ENCODE assay signal across 28 cellular contexts in genomic region chr13:79830945-79831344, GRCh38.
"Had no signal": no experiment of that assay in that cellular context is flagged by ENCODE, and none has a peak within 500 bp of the region (broad histone marks: within the 10 kb centered on the region; RNA-seq: fewer than 3 reads in every experiment).

No MANE protein-coding gene starts in this region.

- H3K4me1 Mint-ChIP-seq: naive B cell; natural killer cell; stimulated activated naive B cell treated with anti-CD40 and anti-IgM and Interleukin-4, amounts not matched to agents 10 μg/mL and 1 μg/mL and 100 μg/mL, for 72 hours had no signal

- H3K4me3 ChIP-seq: left lung, lung, psoas muscle, right atrium auricular region, right lobe of liver, stomach, testis, thyroid gland, transverse colon, upper lobe of left lung had no signal

- H2AFZ ChIP-seq: parathyroid adenoma had no signal

- H3K9me3 ChIP-seq: left lung, neutrophil, psoas muscle, right atrium auricular region, right lobe of liver, stomach, testis, thyroid gland, transverse colon, upper lobe of left lung had no signal

- H3K27me3 ChIP-seq: left lung, neutrophil, right atrium auricular region, right lobe of liver, stomach, testis, thyroid gland, transverse colon, upper lobe of left lung had no signal

- H3K79me2 ChIP-seq: parathyroid adenoma had no signal

- DNase-seq: head of caudate nucleus; hippocampal formation; kidney glomerular epithelial cell; left cardiac atrium; left lung; mesendoderm; naive B cell; natural killer cell; occipital lobe; psoas muscle; right lobe of liver; stimulated activated CD4-positive, alpha-beta T cell treated with anti-CD3 and anti-CD28 coated beads, Interleukin-12 subunit alpha, Interleukin-12 subunit beta, amount 100 ng/mL, for 4 hours; stimulated activated CD4-positive, alpha-beta T cell treated with anti-CD3 and anti-CD28 coated beads, Interleukin-15, amount 100 ng/mL, for 24 hours; stimulated activated CD4-positive, alpha-beta T cell treated with anti-CD3 and anti-CD28 coated beads, Interleukin-2, amount 100 ng/mL, for 24 hours; stimulated activated CD4-positive, alpha-beta T cell treated with anti-CD3 and anti-CD28 coated beads, Interleukin-4, amount 100 ng/mL, for 1 hour; stimulated activated naive B cell treated with anti-CD40 and anti-IgM and Interleukin-4, amounts not matched to agents 10 μg/mL and 1 μg/mL and 100 μg/mL, for 72 hours; stimulated activated naive CD8-positive, alpha-beta T cell treated with anti-CD3 and anti-CD28 coated beads, Interleukin-15, Interleukin-2, amounts not matched to agents 100 U/mL and 50 U/mL, for 24 hours; stomach; testis; thyroid gland; transverse colon; upper lobe of left lung had no signal

- H3K9ac ChIP-seq: parathyroid adenoma had no signal

- H3K4me3 Mint-ChIP-seq: mesothelial cell of epicardium; naive B cell; natural killer cell; neural crest cell; stimulated activated naive B cell treated with anti-CD40 and anti-IgM and Interleukin-4, amounts not matched to agents 10 μg/mL and 1 μg/mL and 100 μg/mL, for 72 hours had no signal

- H3K4me1 ChIP-seq: left lung, parathyroid adenoma, psoas muscle, right atrium auricular region, right lobe of liver, stomach, testis, thyroid gland, transverse colon, upper lobe of left lung had no signal

- H3K36me3 ChIP-seq: left lung, neutrophil, right atrium auricular region, right lobe of liver, stomach, thyroid gland, transverse colon, upper lobe of left lung had no signal

- H3K27ac Mint-ChIP-seq: mesothelial cell of epicardium; naive B cell; natural killer cell; stimulated activated naive B cell treated with anti-CD40 and anti-IgM and Interleukin-4, amounts not matched to agents 10 μg/mL and 1 μg/mL and 100 μg/mL, for 72 hours had no signal

- H3K36me3 Mint-ChIP-seq: mesothelial cell of epicardium; naive B cell; natural killer cell; stimulated activated naive B cell treated with anti-CD40 and anti-IgM and Interleukin-4, amounts not matched to agents 10 μg/mL and 1 μg/mL and 100 μg/mL, for 72 hours had no signal

- H3K9me3 Mint-ChIP-seq: mesothelial cell of epicardium; stimulated activated naive B cell treated with anti-CD40 and anti-IgM and Interleukin-4, amounts not matched to agents 10 μg/mL and 1 μg/mL and 100 μg/mL, for 72 hours had no signal

- ATAC-seq: left cardiac atrium; left lung; natural killer cell; psoas muscle; right lobe of liver; stimulated activated naive B cell treated with anti-CD40 and anti-IgM and Interleukin-4, amounts not matched to agents 10 μg/mL and 1 μg/mL and 100 μg/mL, for 72 hours; stimulated activated naive CD8-positive, alpha-beta T cell treated with anti-CD3 and anti-CD28 coated beads, Interleukin-15, Interleukin-2, amounts not matched to agents 100 U/mL and 50 U/mL, for 24 hours had no signal

- H3K27ac ChIP-seq: left lung, neutrophil, parathyroid adenoma, psoas muscle, right atrium auricular region, right lobe of liver, stomach, testis, thyroid gland, transverse colon, upper lobe of left lung had no signal
